ENCODE assay signal across 18 cellular contexts in genomic region chr9:87596862-87597261, GRCh38.
A peak's percentile ranks its signal among the peaks of the same experiment; 100 is the strongest.
DNase-seq lines count a peak whose midpoint lies in the region; TF ChIP-seq lines count a peak whose summit lies in the region.
"Had no signal": no experiment of that assay in that cellular context is flagged by ENCODE, and none has a peak within 500 bp of the region (broad histone marks: within the 10 kb centered on the region; RNA-seq: fewer than 3 reads in every experiment).

No MANE protein-coding gene starts in this region.

- H3K9me3 ChIP-seq in adrenal gland (replicated peaks in 1 of 3) (no peaks in the 10 kb centered on the region), stomach smooth muscle (ENCODE audit: control insufficient read depth in 2 of 2, low read length in 2 of 2) (no peaks in the 10 kb centered on the region)
- H3K9me3 ChIP-seq: spleen had no signal

- H3K4me1 Mint-ChIP-seq in mesothelial cell of epicardium = peaks cover 82% of the 10 kb centered on the region
- no peaks in the 10 kb centered on the region for H3K4me1 Mint-ChIP-seq in activated T-helper 1 cell treated with anti-CD3 and anti-CD28 coated beads, Interleukin-12 subunit alpha, Interleukin-12 subunit beta, Interleukin-2, Interleukin-4 antibody, amounts not matched to agents 30 ng/mL and 10 ng/mL and 1 ng/mL, durations not matched to agents 14 hours and 24 hours and 36 hours (ENCODE audit: low read depth)
- H3K4me1 Mint-ChIP-seq: activated B cell treated with CpG ODN at 0.5 μM for 24 hours; activated CD8-positive, alpha-beta memory T cell treated with anti-CD3 and anti-CD28 coated beads, Interleukin-2, amount 10 ng/mL, durations not matched to agents 7 days and 5 days had no signal

- H3K27ac Mint-ChIP-seq in mesothelial cell of epicardium = peak overlapping the region; percentile 87
- no peak overlapping the region for H3K27ac Mint-ChIP-seq in activated T-helper 1 cell treated with anti-CD3 and anti-CD28 coated beads, Interleukin-12 subunit alpha, Interleukin-12 subunit beta, Interleukin-2, Interleukin-4 antibody, amounts not matched to agents 30 ng/mL and 10 ng/mL and 1 ng/mL, durations not matched to agents 14 hours and 24 hours and 36 hours
- H3K27ac Mint-ChIP-seq: activated B cell treated with CpG ODN at 0.5 μM for 24 hours; activated CD8-positive, alpha-beta memory T cell treated with anti-CD3 and anti-CD28 coated beads, Interleukin-2, amount 10 ng/mL, durations not matched to agents 7 days and 5 days had no signal

- no peaks in the 10 kb centered on the region for H3K36me3 Mint-ChIP-seq in mesothelial cell of epicardium
- no peaks in the 10 kb centered on the region for H3K36me3 Mint-ChIP-seq in activated T-helper 1 cell treated with anti-CD3 and anti-CD28 coated beads, Interleukin-12 subunit alpha, Interleukin-12 subunit beta, Interleukin-2, Interleukin-4 antibody, amounts not matched to agents 30 ng/mL and 10 ng/mL and 1 ng/mL, durations not matched to agents 14 hours and 24 hours and 36 hours (ENCODE audit: low read depth)
- H3K36me3 Mint-ChIP-seq: activated CD8-positive, alpha-beta memory T cell treated with anti-CD3 and anti-CD28 coated beads, Interleukin-2, amount 10 ng/mL, durations not matched to agents 7 days and 5 days had no signal

- no peaks in the 10 kb centered on the region for H3K27me3 Mint-ChIP-seq in mesothelial cell of epicardium (ENCODE audit: low read depth)
- peaks cover 12% of the 10 kb centered on the region for H3K27me3 Mint-ChIP-seq in activated T-helper 1 cell treated with anti-CD3 and anti-CD28 coated beads, Interleukin-12 subunit alpha, Interleukin-12 subunit beta, Interleukin-2, Interleukin-4 antibody, amounts not matched to agents 30 ng/mL and 10 ng/mL and 1 ng/mL, durations not matched to agents 14 hours and 24 hours and 36 hours (ENCODE audit: insufficient read depth)

- H3K4me3 Mint-ChIP-seq in mesothelial cell of epicardium = no peak overlapping the region
- no peak overlapping the region for H3K4me3 Mint-ChIP-seq in activated T-helper 1 cell treated with anti-CD3 and anti-CD28 coated beads, Interleukin-12 subunit alpha, Interleukin-12 subunit beta, Interleukin-2, Interleukin-4 antibody, amounts not matched to agents 30 ng/mL and 10 ng/mL and 1 ng/mL, durations not matched to agents 14 hours and 24 hours and 36 hours
- H3K4me3 Mint-ChIP-seq: activated B cell treated with CpG ODN at 0.5 μM for 24 hours; activated CD8-positive, alpha-beta memory T cell treated with anti-CD3 and anti-CD28 coated beads, Interleukin-2, amount 10 ng/mL, durations not matched to agents 7 days and 5 days; neural crest cell had no signal

- no peak for TF ChIP-seq CTCF in adrenal gland (IDR thresholded peaks at IDR 0.05)
- TF ChIP-seq CTCF in fibroblast of villous mesenchyme (IDR thresholded peaks at IDR 0.05; ENCODE audit: insufficient read depth, low read depth, low read length) = no peak
- TF ChIP-seq CTCF in mesothelial cell of epicardium (IDR thresholded peaks at IDR 0.05; ENCODE audit: unreplicated experiment) = no peak

- H3K36me3 ChIP-seq in adrenal gland (replicated peaks in 1 of 2) (no peaks in the 10 kb centered on the region), stomach smooth muscle (ENCODE audit: control insufficient read depth in 2 of 2, insufficient read depth in 2 of 2, low read length in 2 of 2) (no peaks in the 10 kb centered on the region)
- H3K36me3 ChIP-seq: spleen had no signal

- no peak overlapping the region for H3K27ac ChIP-seq in adrenal gland
- peak overlapping the region; percentile 89 for H3K27ac ChIP-seq in stomach smooth muscle (ENCODE audit: low read length)

- DNase-seq in adrenal gland (peak; percentile 32 to 68 (median 55)), fibroblast of villous mesenchyme (ENCODE audit: low read depth) (peak; percentile 55), mesothelial cell of epicardium (ENCODE audit: low spot score in 2 of 2, unreplicated experiment in 2 of 2) (no peak), HuH-7.5 (ENCODE audit: low spot score) (no peak)
- no peak for DNase-seq in activated CD4-positive, alpha-beta T cell treated with anti-CD3 and anti-CD28 coated beads, Interleukin-2, amount 50 U/mL, for 1 hour
- no peak for DNase-seq in activated T-helper 1 cell treated with anti-CD3 and anti-CD28 coated beads, Interleukin-12 subunit alpha, Interleukin-12 subunit beta, Interleukin-2, Interleukin-4 antibody, amounts not matched to agents 30 ng/mL and 10 ng/mL and 1 ng/mL, durations not matched to agents 14 hours and 24 hours and 36 hours (ENCODE audit: low spot score)
- DNase-seq: activated B cell treated with CpG ODN at 0.5 μM for 24 hours; activated CD8-positive, alpha-beta memory T cell treated with anti-CD3 and anti-CD28 coated beads, Interleukin-2, amount 10 ng/mL, durations not matched to agents 7 days and 5 days; activated naive CD4-positive, alpha-beta T cell treated with Interleukin-2 at 50 U/mL for 16 hours; C1 segment of cervical spinal cord; central memory CD4-positive, alpha-beta T cell; Kasumi-1; kidney glomerular epithelial cell; NCI-H1694 treated with DMSO at 0.1 percent for 48 hours; NCI-H524; spleen had no signal

- peak overlapping the region in 1 of 2 donors; percentile 36 for H3K9ac ChIP-seq in stomach smooth muscle (ENCODE audit: low read length in 2 of 2)

- WGBS in adrenal gland, 4 donors = 63 to 74% (median 65%) methylated on average over 4 to 7 of the region's 7 CpGs

- peaks cover 7 to 74% of the 10 kb centered on the region in 2 donors for H3K4me1 ChIP-seq in adrenal gland (replicated peaks in 1 of 2)
- H3K4me1 ChIP-seq in stomach smooth muscle (ENCODE audit: control insufficient read depth, insufficient read depth, low read length) = peaks cover 92% of the 10 kb centered on the region

- H3K4me3 ChIP-seq in adrenal gland (no peak overlapping the region), fibroblast of villous mesenchyme (ENCODE audit: low read depth, low read length) (no peak overlapping the region), stomach smooth muscle (ENCODE audit: low read length in 2 of 2) (no peak overlapping the region)
- H3K4me3 ChIP-seq: spleen had no signal

- no peaks in the 10 kb centered on the region for H3K9me3 Mint-ChIP-seq in mesothelial cell of epicardium
- H3K9me3 Mint-ChIP-seq in activated T-helper 1 cell treated with anti-CD3 and anti-CD28 coated beads, Interleukin-12 subunit alpha, Interleukin-12 subunit beta, Interleukin-2, Interleukin-4 antibody, amounts not matched to agents 30 ng/mL and 10 ng/mL and 1 ng/mL, durations not matched to agents 14 hours and 24 hours and 36 hours = no peaks in the 10 kb centered on the region
- H3K9me3 Mint-ChIP-seq: activated B cell treated with CpG ODN at 0.5 μM for 24 hours, neural crest cell had no signal

- intact Hi-C loops in adrenal gland (cut with DNase I) = no loop called here
- intact Hi-C loops in activated T-helper 1 cell treated with anti-CD3 and anti-CD28 coated beads, Interleukin-12 subunit alpha, Interleukin-12 subunit beta, Interleukin-2, Interleukin-4 antibody, amounts not matched to agents 30 ng/mL and 10 ng/mL and 1 ng/mL, durations not matched to agents 14 hours and 24 hours and 36 hours (cut with micrococcal nuclease) = no loop called here

- TF ChIP-seq POLR2A in adrenal gland (IDR thresholded peaks at IDR 0.05) = no peak

- H3K27me3 ChIP-seq in adrenal gland (no peaks in the 10 kb centered on the region), stomach smooth muscle (ENCODE audit: control insufficient read depth in 1 of 2, insufficient read depth in 2 of 2, low read length in 2 of 2) (no peaks in the 10 kb centered on the region)
- H3K27me3 ChIP-seq: spleen had no signal

Comparison
In these comparisons a context has a peak if more than half of its experiments do, and no peak if none do; other contexts are left out.
1. DNase-seq: peak in adrenal gland (7 of 7) and fibroblast of villous mesenchyme (single experiment); none in mesothelial cell of epicardium (0 of 2), HuH-7.5 (single experiment), activated CD4-positive, alpha-beta T cell treated with anti-CD3 and anti-CD28 coated beads, Interleukin-2, amount 50 U/mL, for 1 hour (single experiment) and activated T-helper 1 cell treated with anti-CD3 and anti-CD28 coated beads, Interleukin-12 subunit alpha, Interleukin-12 subunit beta, Interleukin-2, Interleukin-4 antibody, amounts not matched to agents 30 ng/mL and 10 ng/mL and 1 ng/mL, durations not matched to agents 14 hours and 24 hours and 36 hours (single experiment).